Comparison of ENCODE assay signal across 17 cellular contexts in the genomic region with DNA sequence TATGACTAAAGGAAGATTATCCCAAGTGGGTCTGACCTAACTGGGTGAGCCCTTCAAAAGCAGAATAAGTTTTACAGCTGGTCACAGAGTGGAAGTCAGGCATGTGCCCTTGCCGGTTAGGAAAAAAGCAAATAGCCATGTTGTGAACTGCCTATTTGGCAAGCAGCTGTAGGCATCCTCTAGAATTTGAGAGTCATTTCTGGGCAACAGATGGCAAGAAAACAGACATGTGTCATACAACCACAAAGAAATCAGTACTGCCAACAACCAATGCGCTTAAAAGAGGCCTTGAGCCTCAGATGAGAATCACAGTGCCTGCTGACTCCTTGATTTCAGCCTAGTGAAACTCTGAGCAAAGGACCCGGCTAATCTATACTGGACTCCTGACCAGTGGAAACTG. TPM values are rescaled to one million over a fixed set of nuclear protein-coding genes. Genes with fewer than 3 reads are reported as not detected.
A peak's percentile ranks its signal among the peaks of the same experiment; 100 is the strongest.
DNase-seq lines count a peak whose midpoint lies in the region; ATAC-seq and TF ChIP-seq lines count a peak whose summit lies in the region.
"Had no signal": no experiment of that assay in that cellular context is flagged by ENCODE, and none has a peak within 500 bp of the region (broad histone marks: within the 10 kb centered on the region; RNA-seq: fewer than 3 reads in every experiment).

No MANE protein-coding gene starts in this region.

- H3K27me3 ChIP-seq in MG63 (no peaks in the 10 kb centered on the region), smooth muscle cell (ENCODE audit: low read depth) (no peaks in the 10 kb centered on the region)
- H3K27me3 ChIP-seq: SJCRH30 had no signal

- H3K36me3 ChIP-seq in MG63 (no peaks in the 10 kb centered on the region), mucosa of descending colon (ENCODE audit: low read depth) (no peaks in the 10 kb centered on the region), smooth muscle cell (ENCODE audit: low read depth) (no peaks in the 10 kb centered on the region)
- H3K36me3 ChIP-seq: SJCRH30 had no signal

- no peak overlapping the region for H3K9ac ChIP-seq in smooth muscle cell (ENCODE audit: low read depth)

- no peak overlapping the region for H3K4me3 ChIP-seq in MG63
- H3K4me3 ChIP-seq in mucosa of descending colon: no peak overlapping the region
- no peak overlapping the region for H3K4me3 ChIP-seq in smooth muscle cell
- H3K4me3 ChIP-seq: SJCRH30 had no signal

- in situ Hi-C loops in GM13976 (cut with MboI; ENCODE audit: low sequenced_read_pairs, unreplicated experiment): no loop called here

- H3K79me2 ChIP-seq in smooth muscle cell (ENCODE audit: low read depth): no peaks in the 10 kb centered on the region

- H2AFZ ChIP-seq in smooth muscle cell (ENCODE audit: low read depth): no peak overlapping the region

- H3F3A ChIP-seq in smooth muscle cell (ENCODE audit: low read depth): no peaks in the 10 kb centered on the region

- H4K20me1 ChIP-seq in smooth muscle cell (ENCODE audit: low read depth): no peaks in the 10 kb centered on the region

- H3K4me2 ChIP-seq in smooth muscle cell: no peak overlapping the region

- intact Hi-C loops in mucosa of descending colon (cut with DNase I, micrococcal nuclease): no loop called here

- TF ChIP-seq CTCF in mucosa of descending colon (IDR thresholded peaks at IDR 0.05): no peak
- TF ChIP-seq CTCF in GM13976 (IDR thresholded peaks at IDR 0.05; ENCODE audit: borderline replicate concordance, control extremely low read depth, extremely low read depth, insufficient read depth, missing control alignments): no peak
- no peak for TF ChIP-seq CTCF in smooth muscle cell (IDR thresholded peaks at IDR 0.05; ENCODE audit: borderline replicate concordance, insufficient read depth, poor library complexity, severe bottlenecking)

- DNase-seq in Ammon's horn (ENCODE audit: low spot score) (peak; percentile 39), MG63 (peak; percentile 8), RKO (ENCODE audit: low spot score) (peak; percentile 4), fibroblast of peridontal ligament (ENCODE audit: extremely low read depth) (peak; percentile 51), mucosa of descending colon (no peak), GM13976 (ENCODE audit: low spot score) (no peak), smooth muscle cell (lab: John Stamatoyannopoulos, UW; ENCODE audit: unreplicated experiment) (no peak)
- DNase-seq: AML-193; CD4-positive, CD25-positive, alpha-beta regulatory T cell; DMS79 treated with DMSO at 0.1 percent for 48 hours; GDM1; NCI-H1105 treated with DMSO at 0.1 percent for 48 hours; NCI-H2029; NCI-H774; SJCRH30 had no signal

- H3K27ac ChIP-seq in smooth muscle cell (ENCODE audit: low read depth): no peak overlapping the region
- H3K27ac ChIP-seq: SJCRH30 had no signal

- H3K4me1 ChIP-seq in mucosa of descending colon (ENCODE audit: low read depth) (no peaks in the 10 kb centered on the region), smooth muscle cell (ENCODE audit: low read depth) (no peaks in the 10 kb centered on the region)
- H3K4me1 ChIP-seq: SJCRH30 had no signal

- WGBS in smooth muscle cell (ENCODE audit: low lambda C conversion rate): 84% methylated on average over 3 of the region's 3 CpGs

- H3K9me3 ChIP-seq in MG63 (no peaks in the 10 kb centered on the region), mucosa of descending colon (no peaks in the 10 kb centered on the region), smooth muscle cell (replicated peaks; ENCODE audit: low read depth) (no peaks in the 10 kb centered on the region)
- H3K9me3 ChIP-seq: SJCRH30 had no signal

- ATAC-seq in mucosa of descending colon: no peak
- ATAC-seq in GM18520 (IDR thresholded peaks at IDR 0.05; ENCODE audit: unreplicated experiment): no peak

RNA-seq across cellular contexts. Expression of a gene that starts 26.8 kb away (rescaled TPM):
- total RNA-seq in MG63 (2014; rRNA removed; shearing (Covaris generic); ENCODE audit: low replicate concordance): not detected in 2 replicates
- not detected for total RNA-seq in mucosa of descending colon
- total RNA-seq in smooth muscle cell: not detected in 2 replicates
- not detected in 2 replicates for polyA plus RNA-seq in smooth muscle cell
- total RNA-seq: A673; CD4-positive, CD25-positive, alpha-beta regulatory T cell; SJCRH30 had no signal
- polyA plus RNA-seq: CD4-positive, CD25-positive, alpha-beta regulatory T cell had no signal

Comparison
In these comparisons a context has a peak if more than half of its experiments do, and no peak if none do; other contexts are left out.
1. DNase-seq: peak in Ammon's horn (single experiment), MG63 (single experiment), RKO (single experiment) and fibroblast of peridontal ligament (single experiment); none in mucosa of descending colon (0 of 3), GM13976 (single experiment) and smooth muscle cell (single experiment).